Comparison of ENCODE assay signal across 13 cellular contexts in the genomic region with DNA sequence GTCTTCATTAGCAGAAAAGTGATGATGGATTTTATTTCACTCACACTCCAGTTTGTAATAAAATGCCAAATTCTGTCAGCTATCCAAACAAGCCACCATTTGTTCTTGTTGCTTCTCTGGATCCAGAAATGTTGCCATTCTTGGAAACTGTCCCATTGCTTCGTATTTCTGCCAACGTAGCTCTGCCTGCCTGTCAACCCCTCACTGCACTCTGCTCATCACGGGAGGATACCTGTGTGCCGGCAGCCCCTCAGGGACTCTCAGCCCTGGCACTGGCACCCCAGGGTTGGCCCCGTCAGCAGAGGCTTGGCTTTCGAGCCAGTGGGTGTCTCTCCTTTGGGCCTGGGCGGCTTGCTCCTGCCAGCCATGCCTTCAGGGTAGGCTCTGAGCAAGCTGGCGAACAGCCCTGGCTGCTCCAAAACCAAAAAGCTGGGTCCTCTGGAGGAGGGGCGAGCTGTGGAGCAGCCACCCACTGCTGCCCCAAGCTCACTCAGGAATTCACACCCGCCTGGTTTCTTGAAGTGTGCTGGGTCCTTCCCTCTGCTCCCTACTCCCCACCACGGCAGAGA. TPM values are rescaled to one million over a fixed set of nuclear protein-coding genes. Genes with fewer than 3 reads are reported as not detected.
DNase-seq lines count a peak whose midpoint lies in the region; ATAC-seq and TF ChIP-seq lines count a peak whose summit lies in the region.
"Had no signal": no experiment of that assay in that cellular context is flagged by ENCODE, and none has a peak within 500 bp of the region (broad histone marks: within the 10 kb centered on the region; RNA-seq: fewer than 3 reads in every experiment).

No MANE protein-coding gene starts in this region.

- no peak for DNase-seq in activated CD4-positive, alpha-beta memory T cell treated with anti-CD3 and anti-CD28 coated beads for 36 hours
- no peak for DNase-seq in activated CD4-positive, alpha-beta memory T cell treated with anti-CD3 and anti-CD28 coated beads, Interleukin-2, amount 10 ng/mL, durations not matched to agents 7 days and 5 days
- peak; percentile 64 for DNase-seq in inferior parietal cortex (ENCODE audit: extremely low spot score)
- no peak for DNase-seq in stimulated activated CD4-positive, alpha-beta T cell treated with anti-CD3 and anti-CD28 coated beads, Interleukin-1b, Interleukin-23, amount 100 ng/mL, for 48 hours
- DNase-seq: NCI-H1105 treated with DMSO at 0.1 percent for 48 hours had no signal

- ATAC-seq in GM21447 (IDR thresholded peaks at IDR 0.05; ENCODE audit: unreplicated experiment) (no peak), gastroesophageal sphincter (no peak)
- ATAC-seq: activated CD4-positive, CD25-positive, alpha-beta regulatory T cell treated with anti-CD3 and anti-CD28 coated beads, Interleukin-2, amount 50 U/mL, for 24 hours had no signal

- H3K36me3 ChIP-seq in stomach smooth muscle (ENCODE audit: control insufficient read depth in 2 of 2, insufficient read depth in 2 of 2, low read length in 2 of 2) (peaks cover 3 to 6% of the 10 kb centered on the region in 2 donors), gastroesophageal sphincter (peaks cover 0 to 23% of the 10 kb centered on the region in 2 donors)

- TF ChIP-seq POLR2A in gastroesophageal sphincter (IDR thresholded peaks at IDR 0.05): no peak

- POLR2A ChIA-PET in activated CD4-positive, alpha-beta memory T cell treated with anti-CD3 and anti-CD28 coated beads for 36 hours (lab: Charles Lee): no interaction called here
- POLR2A ChIA-PET in activated CD4-positive, alpha-beta memory T cell treated with anti-CD3 and anti-CD28 coated beads, Interleukin-2, amount 10 ng/mL, durations not matched to agents 7 days and 5 days (lab: Charles Lee): interaction anchor here (5.4 kb wide), 1 partner anchor 19 kb away, joined by 27 read pairs; the partner anchor contains the start of gene SDF2L1

- no peak overlapping the region for H3K4me3 Mint-ChIP-seq in activated CD4-positive, alpha-beta memory T cell treated with anti-CD3 and anti-CD28 coated beads for 36 hours
- no peak overlapping the region for H3K4me3 Mint-ChIP-seq in activated CD4-positive, alpha-beta memory T cell treated with anti-CD3 and anti-CD28 coated beads, Interleukin-2, amount 10 ng/mL, durations not matched to agents 7 days and 5 days

- intact Hi-C loops in activated CD4-positive, alpha-beta memory T cell treated with anti-CD3 and anti-CD28 coated beads for 36 hours (cut with micrococcal nuclease): no loop called here

- 20 to 53% methylated on average over 2 to 6 of the region's 11 CpGs for WGBS in gastroesophageal sphincter (ENCODE audit: low coverage in 1 of 2), 2 donors

- CTCF ChIA-PET in activated CD4-positive, alpha-beta memory T cell treated with anti-CD3 and anti-CD28 coated beads for 36 hours (lab: Charles Lee): interaction anchor here (0.6 to 2.9 kb wide), 9 partner anchors 10 to 51 kb away, joined by 3 to 15 read pairs (median 5); partner anchors contain the start of gene SDF2L1
- CTCF ChIA-PET in activated CD4-positive, alpha-beta memory T cell treated with anti-CD3 and anti-CD28 coated beads, Interleukin-2, amount 10 ng/mL, durations not matched to agents 7 days and 5 days (lab: Charles Lee): interaction anchor here (1.0 to 13.8 kb wide), 3 partner anchors 9 to 21 kb away, joined by 3 to 289 read pairs (median 3); partner anchors contain the start of genes CCDC116 and SDF2L1

- TF ChIP-seq CTCF in VCaP (conservative IDR thresholded peaks at IDR 0.05) (no peak), gastroesophageal sphincter (IDR thresholded peaks at IDR 0.05) (no peak)

- H3K9me3 ChIP-seq in stomach smooth muscle (ENCODE audit: control insufficient read depth in 2 of 2, low read length in 2 of 2) (no peaks in the 10 kb centered on the region), gastroesophageal sphincter (no peaks in the 10 kb centered on the region)
- H3K9me3 ChIP-seq: colonic mucosa, SK-N-SH had no signal

- H3K27ac ChIP-seq in VCaP: peak overlapping the region; percentile 57
- peak overlapping the region; percentile 41 for H3K27ac ChIP-seq in stomach smooth muscle (ENCODE audit: low read length)
- H3K27ac ChIP-seq in gastroesophageal sphincter: peak overlapping the region in 2 of 4 donors; percentile 23 to 49
- H3K27ac ChIP-seq: colonic mucosa, foreskin keratinocyte had no signal

- H3K9me3 Mint-ChIP-seq in activated CD4-positive, alpha-beta memory T cell treated with anti-CD3 and anti-CD28 coated beads for 36 hours: no peaks in the 10 kb centered on the region
- H3K9me3 Mint-ChIP-seq in activated CD4-positive, alpha-beta memory T cell treated with anti-CD3 and anti-CD28 coated beads, Interleukin-2, amount 10 ng/mL, durations not matched to agents 7 days and 5 days: no peaks in the 10 kb centered on the region

- TF ChIP-seq EP300 in gastroesophageal sphincter (IDR thresholded peaks at IDR 0.05): no peak

- H3K27me3 ChIP-seq in stomach smooth muscle (ENCODE audit: control insufficient read depth in 1 of 2, insufficient read depth in 2 of 2, low read length in 2 of 2): no peaks in the 10 kb centered on the region
- H3K27me3 ChIP-seq in gastroesophageal sphincter: no peaks in the 10 kb centered on the region
- H3K27me3 ChIP-seq: colonic mucosa, foreskin keratinocyte had no signal

- H3K27me3 Mint-ChIP-seq in activated CD4-positive, alpha-beta memory T cell treated with anti-CD3 and anti-CD28 coated beads for 36 hours: no peaks in the 10 kb centered on the region
- no peaks in the 10 kb centered on the region for H3K27me3 Mint-ChIP-seq in activated CD4-positive, alpha-beta memory T cell treated with anti-CD3 and anti-CD28 coated beads, Interleukin-2, amount 10 ng/mL, durations not matched to agents 7 days and 5 days

- H3K9ac ChIP-seq in stomach smooth muscle (ENCODE audit: low read length in 2 of 2): no peak overlapping the region
- H3K9ac ChIP-seq: SK-N-SH had no signal

- peaks cover 22% of the 10 kb centered on the region for H3K36me3 Mint-ChIP-seq in activated CD4-positive, alpha-beta memory T cell treated with anti-CD3 and anti-CD28 coated beads for 36 hours
- H3K36me3 Mint-ChIP-seq in activated CD4-positive, alpha-beta memory T cell treated with anti-CD3 and anti-CD28 coated beads, Interleukin-2, amount 10 ng/mL, durations not matched to agents 7 days and 5 days (ENCODE audit: low read depth): peaks cover 36% of the 10 kb centered on the region

- peaks cover 26% of the 10 kb centered on the region for H3K4me1 Mint-ChIP-seq in activated CD4-positive, alpha-beta memory T cell treated with anti-CD3 and anti-CD28 coated beads for 36 hours (ENCODE audit: low read depth)
- H3K4me1 Mint-ChIP-seq in activated CD4-positive, alpha-beta memory T cell treated with anti-CD3 and anti-CD28 coated beads, Interleukin-2, amount 10 ng/mL, durations not matched to agents 7 days and 5 days: peaks cover 24% of the 10 kb centered on the region

- peaks cover 24% of the 10 kb centered on the region for H3K4me1 ChIP-seq in stomach smooth muscle (ENCODE audit: control insufficient read depth, insufficient read depth, low read length)
- peaks cover 0 to 53% (median 4%) of the 10 kb centered on the region in 3 donors for H3K4me1 ChIP-seq in gastroesophageal sphincter
- H3K4me1 ChIP-seq: foreskin keratinocyte had no signal

- peak overlapping the region; percentile 2 for H3K27ac Mint-ChIP-seq in activated CD4-positive, alpha-beta memory T cell treated with anti-CD3 and anti-CD28 coated beads for 36 hours
- H3K27ac Mint-ChIP-seq in activated CD4-positive, alpha-beta memory T cell treated with anti-CD3 and anti-CD28 coated beads, Interleukin-2, amount 10 ng/mL, durations not matched to agents 7 days and 5 days: no peak overlapping the region

- H3K4me3 ChIP-seq in stomach smooth muscle (ENCODE audit: low read length in 2 of 2) (no peak overlapping the region), gastroesophageal sphincter (no peak overlapping the region)
- H3K4me3 ChIP-seq: colonic mucosa had no signal

RNA-seq across cellular contexts. Expression of gene YDJC, which starts 6.3 kb away (rescaled TPM):
- total RNA-seq in activated CD4-positive, alpha-beta memory T cell treated with anti-CD3 and anti-CD28 coated beads for 36 hours: 10 to 100 TPM; 45.3 to 47.1 TPM
- 10 to 100 TPM; 37.1 to 38.0 TPM for total RNA-seq in activated CD4-positive, alpha-beta memory T cell treated with anti-CD3 and anti-CD28 coated beads, Interleukin-2, amount 10 ng/mL, durations not matched to agents 7 days and 5 days
- total RNA-seq in gastroesophageal sphincter: 10 to 100 TPM; 13.1 to 23.6 (median 22.1) TPM

RNA-seq across cellular contexts. Expression of gene CCDC116, which starts 9.1 kb away (rescaled TPM):
- total RNA-seq in activated CD4-positive, alpha-beta memory T cell treated with anti-CD3 and anti-CD28 coated beads for 36 hours: under 1 TPM; 0.27 to 0.31 TPM
- under 1 TPM; 0.33 to 0.43 TPM for total RNA-seq in activated CD4-positive, alpha-beta memory T cell treated with anti-CD3 and anti-CD28 coated beads, Interleukin-2, amount 10 ng/mL, durations not matched to agents 7 days and 5 days
- total RNA-seq in gastroesophageal sphincter: 1 to 10 TPM in 1 of 4 donors, under 1 TPM in 3; 0.16 to 1.3 (median 0.20) TPM

RNA-seq across cellular contexts. Expression of gene SDF2L1, which starts 18.6 kb away (rescaled TPM):
- total RNA-seq in activated CD4-positive, alpha-beta memory T cell treated with anti-CD3 and anti-CD28 coated beads for 36 hours: 10 to 100 TPM; 38.2 to 41.8 TPM
- 10 to 100 TPM; 61.4 to 62.1 TPM for total RNA-seq in activated CD4-positive, alpha-beta memory T cell treated with anti-CD3 and anti-CD28 coated beads, Interleukin-2, amount 10 ng/mL, durations not matched to agents 7 days and 5 days
- total RNA-seq in gastroesophageal sphincter: 10 to 100 TPM; 20.7 to 44.1 (median 30.5) TPM

RNA-seq across cellular contexts. Expression of gene PPIL2, which starts 42.3 kb away (rescaled TPM):
- 10 to 100 TPM; 41.4 to 45.8 TPM for total RNA-seq in activated CD4-positive, alpha-beta memory T cell treated with anti-CD3 and anti-CD28 coated beads for 36 hours
- total RNA-seq in activated CD4-positive, alpha-beta memory T cell treated with anti-CD3 and anti-CD28 coated beads, Interleukin-2, amount 10 ng/mL, durations not matched to agents 7 days and 5 days: 10 to 100 TPM; 62.5 to 66.3 TPM
- total RNA-seq in gastroesophageal sphincter: 10 to 100 TPM; 18.6 to 38.0 (median 22.4) TPM

RNA-seq across cellular contexts. Expression of gene UBE2L3, which starts 56.0 kb away (rescaled TPM):
- total RNA-seq in activated CD4-positive, alpha-beta memory T cell treated with anti-CD3 and anti-CD28 coated beads for 36 hours: 10 to 100 TPM; 52.4 to 53.1 TPM
- 10 to 100 TPM; 54.3 to 57.4 TPM for total RNA-seq in activated CD4-positive, alpha-beta memory T cell treated with anti-CD3 and anti-CD28 coated beads, Interleukin-2, amount 10 ng/mL, durations not matched to agents 7 days and 5 days
- total RNA-seq in gastroesophageal sphincter: 10 to 100 TPM; 40.5 to 94.4 (median 60.0) TPM
